Comparison of ENCODE assay signal across 20 cellular contexts in the genomic region with DNA sequence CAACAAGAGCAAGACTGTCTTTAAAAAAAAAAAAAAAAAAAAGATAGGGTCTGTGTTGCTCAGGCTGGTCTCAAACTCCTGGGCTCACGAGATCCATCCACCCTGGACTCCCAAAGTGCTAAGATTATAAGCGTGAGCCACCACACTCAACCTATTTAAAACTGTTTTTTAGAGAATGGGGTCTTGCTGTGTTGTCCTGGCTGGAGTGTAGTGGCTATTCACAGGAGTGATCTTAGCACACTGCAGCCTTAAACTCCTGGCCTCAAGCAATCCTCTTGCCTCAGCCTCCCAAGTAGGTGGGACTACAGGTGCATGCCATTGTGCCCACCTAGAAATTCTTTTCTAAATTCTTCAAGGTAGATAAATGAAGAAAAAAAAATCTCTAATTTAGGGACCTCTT. TPM values are rescaled to one million over a fixed set of nuclear protein-coding genes. Genes with fewer than 3 reads are reported as not detected.
DNase-seq lines count a peak whose midpoint lies in the region; ATAC-seq, FAIRE-seq and TF ChIP-seq lines count a peak whose summit lies in the region.
"Had no signal": no experiment of that assay in that cellular context is flagged by ENCODE, and none has a peak within 500 bp of the region (broad histone marks: within the 10 kb centered on the region; RNA-seq: fewer than 3 reads in every experiment).

No MANE protein-coding gene starts in this region.

- WGBS in K562 (ENCODE audit: insufficient coverage, low coverage, missing lambda C conversion rate) = 100% methylated on average over 2 of the region's 2 CpGs

- TF ChIP-seq POLR2A in K562 (conservative IDR thresholded peaks at IDR 0.05) = no peak

- no peak overlapping the region for H3K27ac ChIP-seq in HEK293 (ENCODE audit: extremely low read depth, low read depth, low read length)
- no peak overlapping the region for H3K27ac ChIP-seq in K562 (ENCODE audit: extremely low read depth, low read depth, low read length)
- H3K27ac ChIP-seq in osteoblast (ENCODE audit: low read depth, low read length) = no peak overlapping the region

- H3K4me1 ChIP-seq in HEK293 (ENCODE audit: control insufficient read depth, insufficient read depth, low read length) (no peaks in the 10 kb centered on the region), K562 (replicated peaks in 1 of 2; ENCODE audit: control insufficient read depth in 2 of 2, insufficient read depth in 2 of 2, low read length in 2 of 2) (no peaks in the 10 kb centered on the region), osteoblast (ENCODE audit: insufficient read depth, low read length) (no peaks in the 10 kb centered on the region)
- H3K4me1 ChIP-seq: HAP-1 had no signal

- CTCF ChIA-PET in HEK293 (lab: Yijun Ruan, JAX) (interaction anchor here (0.6 to 1.2 kb wide), 3 partner anchors 11 to 1861 kb away, joined by 3 to 8 read pairs (median 3); no protein-coding TSS in a partner anchor), K562 (lab: Yijun Ruan, JAX; ENCODE audit: low intra/inter-chr PET ratio) (no interaction called here)

- H3K27ac Mint-ChIP-seq in progenitor cell of endocrine pancreas = no peak overlapping the region

- BruUV-seq in K562 (replicated peaks; lab: Mats Ljungman, UMichigan) = no TSS peak

- H3K9me1 ChIP-seq in K562 (ENCODE audit: control insufficient read depth, insufficient read depth, low read length) = no peaks in the 10 kb centered on the region

- no peak overlapping the region for H2AFZ ChIP-seq in K562 (ENCODE audit: low read depth, low read length)
- H2AFZ ChIP-seq in osteoblast (ENCODE audit: low read length) = no peak overlapping the region

- H3K9me3 ChIP-seq in HEK293 (ENCODE audit: control insufficient read depth, insufficient read depth, low read depth, low read length) (no peaks in the 10 kb centered on the region), K562 (replicated peaks; ENCODE audit: control insufficient read depth, insufficient read depth, low read depth, low read length) (no peaks in the 10 kb centered on the region), osteoblast (ENCODE audit: low read depth, low read length) (no peaks in the 10 kb centered on the region)
- H3K9me3 ChIP-seq: HAP-1 had no signal

- peaks cover 61 to 94% of the 10 kb centered on the region in 2 experiments for H3K36me3 ChIP-seq in HEK293 (ENCODE audit: control insufficient read depth in 2 of 2, insufficient read depth in 1 of 2, low read length in 2 of 2)
- H3K36me3 ChIP-seq in K562 (ENCODE audit: control insufficient read depth, insufficient read depth, low read length) = peaks cover 91% of the 10 kb centered on the region
- H3K36me3 ChIP-seq in osteoblast (ENCODE audit: insufficient read depth, low read length) = peaks cover 85% of the 10 kb centered on the region

- no peak overlapping the region for H3K4me3 ChIP-seq in HEK293 (ENCODE audit: low read depth, low read length)
- H3K4me3 ChIP-seq in K562 = no peak overlapping the region
- no peak overlapping the region for H3K4me3 ChIP-seq in osteoblast (ENCODE audit: insufficient read depth, low read length)
- H3K4me3 ChIP-seq: HAP-1 had no signal

- POLR2A ChIA-PET in HEK293 (lab: Yijun Ruan, JAX) = no interaction called here
- POLR2A ChIA-PET in K562 (lab: Yijun Ruan, JAX) = no interaction called here

- in situ Hi-C loops in K562 (cut with MboI) = no loop called here

- DNase-seq in K562 (ENCODE audit: extremely low read depth in 1 of 4, low spot score in 3 of 4) (no peak), osteoblast (ENCODE audit: insufficient read length, low spot score, missing footprints) (peak; percentile 65), sciatic nerve (ENCODE audit: low spot score) (no peak), progenitor cell of endocrine pancreas (ENCODE audit: low spot score, unreplicated experiment) (no peak)
- DNase-seq: C1 segment of cervical spinal cord; Calu3; CD4-positive, alpha-beta memory T cell; COR-L47; DMS53; DMS79 treated with DMSO at 0.1 percent for 48 hours; GOT3 had no signal

- H3K4me1 Mint-ChIP-seq in progenitor cell of endocrine pancreas (ENCODE audit: low read depth) = no peaks in the 10 kb centered on the region
- H3K4me1 Mint-ChIP-seq: CD4-positive, alpha-beta memory T cell had no signal

- intact Hi-C loops in K562 (cut with micrococcal nuclease) = no loop called here
- intact Hi-C loops in sciatic nerve (cut with DNase I) = no loop called here

- H3K79me2 ChIP-seq in K562 (ENCODE audit: control insufficient read depth, insufficient read depth, low read length) (no peaks in the 10 kb centered on the region), osteoblast (ENCODE audit: insufficient read depth, low read length) (no peaks in the 10 kb centered on the region)

- H4K20me1 ChIP-seq in K562 (replicated peaks; ENCODE audit: control insufficient read depth, insufficient read depth, low read length) (no peaks in the 10 kb centered on the region), osteoblast (ENCODE audit: insufficient read depth, low read length) (no peaks in the 10 kb centered on the region)

- no peak for FAIRE-seq in K562 (lab: Jason Lieb, UNC)
- FAIRE-seq: GM12891, GM18507, H54 had no signal

- H3K4me3 Mint-ChIP-seq in progenitor cell of endocrine pancreas (ENCODE audit: low read depth) = no peak overlapping the region
- H3K4me3 Mint-ChIP-seq: CD4-positive, alpha-beta memory T cell had no signal

- TF ChIP-seq CTCF in HEK293 (tag by site-specific recombination; IDR thresholded peaks at IDR 0.05) (no peak), K562 (IDR thresholded peaks at IDR 0.05 in 2 of 3, conservative IDR thresholded peaks at IDR 0.05 in 1 of 3; ENCODE audit: insufficient read depth in 2 of 3, low read depth in 1 of 3, low read length in 3 of 3) (no peak), osteoblast (IDR thresholded peaks at IDR 0.05; ENCODE audit: extremely low read depth, low read depth, low read length) (no peak), progenitor cell of endocrine pancreas (IDR thresholded peaks at IDR 0.05; ENCODE audit: unreplicated experiment) (no peak)

- H3K27me3 ChIP-seq in K562 (ENCODE audit: control insufficient read depth in 2 of 2, insufficient read depth in 2 of 2, low read length in 2 of 2) = no peaks in the 10 kb centered on the region
- no peaks in the 10 kb centered on the region for H3K27me3 ChIP-seq in osteoblast (ENCODE audit: insufficient read depth, low read length)

- H3K27me3 Mint-ChIP-seq in progenitor cell of endocrine pancreas = no peaks in the 10 kb centered on the region
- H3K27me3 Mint-ChIP-seq: CD4-positive, alpha-beta memory T cell had no signal

- H3K36me3 Mint-ChIP-seq in progenitor cell of endocrine pancreas (ENCODE audit: insufficient read depth) = peaks cover 19% of the 10 kb centered on the region

- H3K4me2 ChIP-seq in K562 (ENCODE audit: insufficient read depth, low read length) = no peak overlapping the region
- no peak overlapping the region for H3K4me2 ChIP-seq in osteoblast (ENCODE audit: insufficient read depth, low read length)

- H3K9me3 Mint-ChIP-seq in progenitor cell of endocrine pancreas (ENCODE audit: low read depth) = no peaks in the 10 kb centered on the region
- H3K9me3 Mint-ChIP-seq: CD4-positive, alpha-beta memory T cell had no signal

- H3K9ac ChIP-seq in K562 (ENCODE audit: insufficient read depth in 1 of 2, low read depth in 2 of 2, low read length in 2 of 2) = no peak overlapping the region

- TF ChIP-seq RAD21 in K562 (CRISPR knock-in tag; conservative IDR thresholded peaks at IDR 0.05 in 1 of 2, IDR thresholded peaks at IDR 0.05 in 1 of 2) = no peak

- ATAC-seq in K562 (no peak), sciatic nerve (no peak)

- TF ChIP-seq EP300 in K562 (IDR thresholded peaks at IDR 0.05; ENCODE audit: low read length) = no peak

RNA-seq across cellular contexts. Expression of gene COQ10A, which starts 7.6 kb away (rescaled TPM):
- 40.5 and 51.5 TPM in 2 replicates for total RNA-seq in K562 (2011; cell fraction: chromatin; rRNA removed; ENCODE audit: low replicate concordance)
- 39.9 and 41.2 TPM in 2 replicates for total RNA-seq in K562 (2011; cell fraction: nucleolus; rRNA removed)
- total RNA-seq in K562 (2011; cell fraction: nucleoplasm; rRNA removed) = 38.4 and 43.7 TPM in 2 replicates
- total RNA-seq in K562 (2014; rRNA removed) (11.3 and 14.3 TPM in 2 replicates), K562 (2014; rRNA removed; fragmentation: Illumina TruSeq; extraction: Trizol) (11.4 and 12.0 TPM in 2 replicates), K562 (2015; rRNA removed; fragmentation: Illumina TruSeq; extraction: Trizol) (10.0 and 11.0 TPM in 2 replicates), K562 (2021) (12.7 and 14.2 TPM in 2 replicates), osteoblast (10.1 and 14.4 TPM in 2 replicates), sciatic nerve (8.3 TPM), progenitor cell of endocrine pancreas (23.6 and 24.6 TPM in 2 replicates)
- polyA plus RNA-seq in K562 (2011; rRNA removed) (26.4 and 31.2 TPM in 2 replicates), K562 (2014; fragmentation: Illumina TruSeq; extraction: Trizol) (16.3 and 19.3 TPM in 2 replicates), K562 (2014; fragmentation: Nextera tagmentation; extraction: Ambion mirVana) (1 to 10 TPM; 3.1 to 5.7 TPM), K562 (2014; rRNA removed) (21.1 and 23.6 TPM in 2 replicates)
- polyA plus RNA-seq in K562 (2011; cell fraction: cytosol; rRNA removed) = 19.6 and 35.7 TPM in 2 replicates
- polyA plus RNA-seq in K562 (2011; cell fraction: nucleus; rRNA removed) = 49.1 and 54.0 TPM in 2 replicates
- 11.8 and 21.5 TPM in 2 replicates for polyA plus RNA-seq in K562 (2012)
- polyA minus RNA-seq in K562 (2011; rRNA and poly(A)+ RNA removed) = 15.2 and 18.2 TPM in 2 replicates
- 5.1 and 7.4 TPM in 2 replicates for polyA minus RNA-seq in K562 (2011; cell fraction: cytosol; rRNA and poly(A)+ RNA removed)
- 7.7 and 12.7 TPM in 2 replicates for polyA minus RNA-seq in K562 (2011; cell fraction: nucleus; rRNA and poly(A)+ RNA removed)

RNA-seq across cellular contexts. Expression of gene ANKRD52, which starts 16.1 kb away (rescaled TPM):
- 36.9 and 89.7 TPM in 2 replicates for total RNA-seq in K562 (2011; cell fraction: chromatin; rRNA removed; ENCODE audit: low replicate concordance)
- total RNA-seq in K562 (2011; cell fraction: nucleolus; rRNA removed) = 28.3 and 32.8 TPM in 2 replicates
- 34.2 and 38.4 TPM in 2 replicates for total RNA-seq in K562 (2011; cell fraction: nucleoplasm; rRNA removed)
- total RNA-seq in K562 (2014; rRNA removed) (7.5 and 14.9 TPM in 2 replicates), K562 (2014; rRNA removed; fragmentation: Illumina TruSeq; extraction: Trizol) (5.8 and 7.9 TPM in 2 replicates), K562 (2015; rRNA removed; fragmentation: Illumina TruSeq; extraction: Trizol) (8.7 and 10.2 TPM in 2 replicates), K562 (2021) (39.1 and 46.8 TPM in 2 replicates), osteoblast (17.7 and 18.8 TPM in 2 replicates), sciatic nerve (40.1 TPM), progenitor cell of endocrine pancreas (60.3 and 64.3 TPM in 2 replicates)
- polyA plus RNA-seq in K562 (2011; rRNA removed) (7.4 and 13.4 TPM in 2 replicates), K562 (2014; fragmentation: Illumina TruSeq; extraction: Trizol) (22.6 and 25.5 TPM in 2 replicates), K562 (2014; fragmentation: Nextera tagmentation; extraction: Ambion mirVana) (under 1 TPM; 0.52 to 0.55 TPM), K562 (2014; rRNA removed) (16.7 and 17.3 TPM in 2 replicates)
- polyA plus RNA-seq in K562 (2011; cell fraction: cytosol; rRNA removed) = 9.9 and 12.9 TPM in 2 replicates
- polyA plus RNA-seq in K562 (2011; cell fraction: nucleus; rRNA removed) = 33.2 and 50.3 TPM in 2 replicates
- 21.4 and 22.5 TPM in 2 replicates for polyA plus RNA-seq in K562 (2012)
- 9.5 and 13.7 TPM in 2 replicates for polyA minus RNA-seq in K562 (2011; rRNA and poly(A)+ RNA removed)
- polyA minus RNA-seq in K562 (2011; cell fraction: cytosol; rRNA and poly(A)+ RNA removed) = 15.3 and 16.6 TPM in 2 replicates
- 7.7 and 12.7 TPM in 2 replicates for polyA minus RNA-seq in K562 (2011; cell fraction: nucleus; rRNA and poly(A)+ RNA removed)

RNA-seq across cellular contexts. Expression of gene CS, which starts 25.8 kb away (rescaled TPM):
- total RNA-seq in K562 (2011; cell fraction: chromatin; rRNA removed; ENCODE audit: low replicate concordance) = 232 and 281 TPM in 2 replicates
- total RNA-seq in K562 (2011; cell fraction: nucleolus; rRNA removed) = 149 and 156 TPM in 2 replicates
- total RNA-seq in K562 (2011; cell fraction: nucleoplasm; rRNA removed) = 189 and 239 TPM in 2 replicates
- total RNA-seq in K562 (2014; rRNA removed) (103 and 130 TPM in 2 replicates), K562 (2014; rRNA removed; fragmentation: Illumina TruSeq; extraction: Trizol) (149 and 156 TPM in 2 replicates), K562 (2015; rRNA removed; fragmentation: Illumina TruSeq; extraction: Trizol) (164 and 168 TPM in 2 replicates), K562 (2021) (365 and 375 TPM in 2 replicates), osteoblast (106 and 114 TPM in 2 replicates), sciatic nerve (106 TPM), progenitor cell of endocrine pancreas (209 and 216 TPM in 2 replicates)
- polyA plus RNA-seq in K562 (2011; rRNA removed) (107 and 183 TPM in 2 replicates), K562 (2014; fragmentation: Illumina TruSeq; extraction: Trizol) (301 and 390 TPM in 2 replicates), K562 (2014; fragmentation: Nextera tagmentation; extraction: Ambion mirVana) (100 to 1,000 TPM in 1 of 2 experiments, 10 to 100 TPM in 1; 99.9 to 239 TPM), K562 (2014; rRNA removed) (109 and 122 TPM in 2 replicates)
- polyA plus RNA-seq in K562 (2011; cell fraction: cytosol; rRNA removed) = 101 and 152 TPM in 2 replicates
- 173 and 189 TPM in 2 replicates for polyA plus RNA-seq in K562 (2011; cell fraction: nucleus; rRNA removed)
- polyA plus RNA-seq in K562 (2012) = 183 and 226 TPM in 2 replicates
- polyA minus RNA-seq in K562 (2011; rRNA and poly(A)+ RNA removed) = 150 and 226 TPM in 2 replicates
- 315 and 351 TPM in 2 replicates for polyA minus RNA-seq in K562 (2011; cell fraction: cytosol; rRNA and poly(A)+ RNA removed)
- polyA minus RNA-seq in K562 (2011; cell fraction: nucleus; rRNA and poly(A)+ RNA removed) = 64.2 and 101 TPM in 2 replicates

RNA-seq across cellular contexts. Expression of gene CNPY2, which starts 41.5 kb away (rescaled TPM):
- 149 and 200 TPM in 2 replicates for total RNA-seq in K562 (2011; cell fraction: chromatin; rRNA removed; ENCODE audit: low replicate concordance)
- 156 TPM in 2 replicates for total RNA-seq in K562 (2011; cell fraction: nucleolus; rRNA removed)
- 170 and 172 TPM in 2 replicates for total RNA-seq in K562 (2011; cell fraction: nucleoplasm; rRNA removed)
- total RNA-seq in K562 (2014; rRNA removed) (92.1 and 99.8 TPM in 2 replicates), K562 (2014; rRNA removed; fragmentation: Illumina TruSeq; extraction: Trizol) (147 and 150 TPM in 2 replicates), K562 (2015; rRNA removed; fragmentation: Illumina TruSeq; extraction: Trizol) (134 and 138 TPM in 2 replicates), K562 (2021) (126 and 135 TPM in 2 replicates), osteoblast (82.5 and 83.7 TPM in 2 replicates), sciatic nerve (87.3 TPM), progenitor cell of endocrine pancreas (225 and 230 TPM in 2 replicates)
- polyA plus RNA-seq in K562 (2011; rRNA removed) (181 and 190 TPM in 2 replicates), K562 (2014; fragmentation: Illumina TruSeq; extraction: Trizol) (139 and 142 TPM in 2 replicates), K562 (2014; fragmentation: Nextera tagmentation; extraction: Ambion mirVana) (10 to 100 TPM; 33.8 to 45.0 TPM), K562 (2014; rRNA removed) (163 and 169 TPM in 2 replicates)
- polyA plus RNA-seq in K562 (2011; cell fraction: cytosol; rRNA removed) = 120 and 165 TPM in 2 replicates
- polyA plus RNA-seq in K562 (2011; cell fraction: nucleus; rRNA removed) = 78.9 and 103 TPM in 2 replicates
- polyA plus RNA-seq in K562 (2012) = 118 and 164 TPM in 2 replicates
- 106 and 114 TPM in 2 replicates for polyA minus RNA-seq in K562 (2011; rRNA and poly(A)+ RNA removed)
- polyA minus RNA-seq in K562 (2011; cell fraction: cytosol; rRNA and poly(A)+ RNA removed) = 30.3 and 31.9 TPM in 2 replicates
- polyA minus RNA-seq in K562 (2011; cell fraction: nucleus; rRNA and poly(A)+ RNA removed) = 22.1 and 38.5 TPM in 2 replicates

RNA-seq across cellular contexts. Expression of gene SLC39A5, which starts 44.4 kb away (rescaled TPM):
- 0.76 and 0.83 TPM in 2 replicates for total RNA-seq in K562 (2011; cell fraction: chromatin; rRNA removed; ENCODE audit: low replicate concordance)
- total RNA-seq in K562 (2011; cell fraction: nucleolus; rRNA removed) = 0.67 and 1.6 TPM in 2 replicates
- total RNA-seq in K562 (2011; cell fraction: nucleoplasm; rRNA removed) = 1.5 and 2.7 TPM in 2 replicates
- total RNA-seq in K562 (2014; rRNA removed) (not detected in 2 replicates), K562 (2014; rRNA removed; fragmentation: Illumina TruSeq; extraction: Trizol) (not detected in 2 replicates), K562 (2015; rRNA removed; fragmentation: Illumina TruSeq; extraction: Trizol) (not detected in 2 replicates), K562 (2021) (0.27 TPM in 1 of 2 replicates, not detected in the other), osteoblast (not detected in 2 replicates), sciatic nerve (0.80 TPM), progenitor cell of endocrine pancreas (62.9 and 65.2 TPM in 2 replicates)
- polyA plus RNA-seq in K562 (2011; rRNA removed) (0.08 and 0.18 TPM in 2 replicates), K562 (2014; fragmentation: Illumina TruSeq; extraction: Trizol) (0.10 TPM in 1 of 2 replicates, not detected in the other), K562 (2014; fragmentation: Nextera tagmentation; extraction: Ambion mirVana) (not detected), K562 (2014; rRNA removed) (not detected in 2 replicates)
- polyA plus RNA-seq in K562 (2011; cell fraction: cytosol; rRNA removed) = 0.06 TPM in 1 of 2 replicates, not detected in the other
- polyA plus RNA-seq in K562 (2011; cell fraction: nucleus; rRNA removed) = 0.41 and 0.42 TPM in 2 replicates
- polyA plus RNA-seq in K562 (2012) = 0.13 and 0.40 TPM in 2 replicates
- not detected in 2 replicates for polyA minus RNA-seq in K562 (2011; rRNA and poly(A)+ RNA removed)
- not detected in 2 replicates for polyA minus RNA-seq in K562 (2011; cell fraction: cytosol; rRNA and poly(A)+ RNA removed)
- polyA minus RNA-seq in K562 (2011; cell fraction: nucleus; rRNA and poly(A)+ RNA removed) = not detected in 2 replicates
- total RNA-seq: A172, A673, Calu3, G401 had no signal
- polyA plus RNA-seq: BJ; CD4-positive, alpha-beta memory T cell had no signal

Comparison
In these comparisons a context has a peak if more than half of its experiments do, and no peak if none do; other contexts are left out.
1. Of the 44 proteins assayed by ChIP-seq in both K562 and HEK293: peak only in K562: none; only in HEK293: none; in both: ZNF121; in neither: 43.